9 cellular contexts compared by ENCODE assay signal in genomic region chr2:223459328-223459939, GRCh38.
DNase-seq lines count a peak whose midpoint lies in the region; ATAC-seq and TF ChIP-seq lines count a peak whose summit lies in the region.
"Had no signal": no experiment of that assay in that cellular context is flagged by ENCODE, and none has a peak within 500 bp of the region (broad histone marks: within the 10 kb centered on the region; RNA-seq: fewer than 3 reads in every experiment).

No MANE protein-coding gene starts in this region.

- H3K36me3 ChIP-seq in cardiac muscle cell, result no peaks in the 10 kb centered on the region
- no peaks in the 10 kb centered on the region for H3K36me3 ChIP-seq in endocrine pancreas (ENCODE audit: control insufficient read depth, insufficient read depth, low read length)
- no peaks in the 10 kb centered on the region for H3K36me3 ChIP-seq in tibial artery

- no peak overlapping the region for H3K27ac ChIP-seq in cardiac muscle cell
- no peak overlapping the region for H3K27ac ChIP-seq in tibial artery

- ATAC-seq in Right ventricle myocardium superior (ENCODE audit: poor library complexity), result no peak
- ATAC-seq in GM18498 (IDR thresholded peaks at IDR 0.05; ENCODE audit: unreplicated experiment), result no peak
- no peak for ATAC-seq in HG03196 (IDR thresholded peaks at IDR 0.05; ENCODE audit: unreplicated experiment)

- no peak for TF ChIP-seq CTCF in cardiac muscle cell (IDR thresholded peaks at IDR 0.05; ENCODE audit: low read depth, low read length)
- TF ChIP-seq CTCF in tibial artery (IDR thresholded peaks at IDR 0.05), result peak; percentile 32 to 35

- no peaks in the 10 kb centered on the region for H3K4me1 ChIP-seq in cardiac muscle cell (ENCODE audit: low read depth)
- H3K4me1 ChIP-seq in endocrine pancreas (ENCODE audit: control insufficient read depth, insufficient read depth, low read length), result peaks cover 16% of the 10 kb centered on the region
- H3K4me1 ChIP-seq in tibial artery, result peaks cover 0 to 12% (median 0%) of the 10 kb centered on the region in 4 donors

- H3K27me3 ChIP-seq in cardiac muscle cell, result no peaks in the 10 kb centered on the region
- no peaks in the 10 kb centered on the region for H3K27me3 ChIP-seq in endocrine pancreas (ENCODE audit: control insufficient read depth, insufficient read depth, low read length)
- H3K27me3 ChIP-seq in tibial artery, result no peaks in the 10 kb centered on the region

- H3K9ac ChIP-seq in endocrine pancreas (ENCODE audit: control insufficient read depth, insufficient read depth, low read length), result no peak overlapping the region

- H3K4me3 ChIP-seq in cardiac muscle cell, result no peak overlapping the region
- H3K4me3 ChIP-seq in endocrine pancreas (ENCODE audit: control insufficient read depth, insufficient read depth, low read length), result peak overlapping the region; percentile 52
- no peak overlapping the region for H3K4me3 ChIP-seq in tibial artery
- H3K4me3 ChIP-seq: lung had no signal

- intact Hi-C loops in Right ventricle myocardium superior (cut with DNase I) (loop anchor here (10.0 kb wide), 1 partner anchor 485 kb away; no protein-coding TSS in a partner anchor), tibial artery (cut with DNase I; ENCODE audit: low total_unique reads) (no loop called here)

- DNase-seq in cardiac muscle cell (ENCODE audit: low read depth in 1 of 2, low spot score in 1 of 2) (peak; percentile 42 to 60), Right ventricle myocardium superior (no peak), NCI-H446 (lab: John Stamatoyannopoulos, UW) (peak; percentile 19 to 49), tibial artery (no peak)
- no peak for DNase-seq in activated effector memory CD4-positive, alpha-beta T cell treated with Interleukin-2 at 50 U/mL for 16 hours

- H3K9me3 ChIP-seq in cardiac muscle cell (ENCODE audit: low read depth) (no peaks in the 10 kb centered on the region), endocrine pancreas (ENCODE audit: control insufficient read depth, low read length) (no peaks in the 10 kb centered on the region), tibial artery (no peaks in the 10 kb centered on the region)

Comparison
In these comparisons a context has a peak if more than half of its experiments do, and no peak if none do; other contexts are left out.
1. DNase-seq: peak in cardiac muscle cell (2 of 2) and NCI-H446 (2 of 2); none in Right ventricle myocardium superior (single experiment), tibial artery (0 of 2) and activated effector memory CD4-positive, alpha-beta T cell treated with Interleukin-2 at 50 U/mL for 16 hours (single experiment).